1 cellular context compared by ENCODE assay signal in genomic region chr19:49893135-49893534, GRCh38.
TF ChIP-seq lines count a peak whose summit lies in the region.

No MANE protein-coding gene starts in this region.

TF ChIP-seq in H1, 55 proteins besides CTCF, POLR2A, EP300 and RAD21:
- no peak for TF ChIP-seq CHD7 (IDR thresholded peaks at IDR 0.05; ENCODE audit: insufficient replicate concordance, low read length)
- TF ChIP-seq CTBP2 (IDR thresholded peaks at IDR 0.05; ENCODE audit: borderline replicate concordance, insufficient read depth, insufficient read length, low read length) = no peak
- no peak for TF ChIP-seq EGR1 (IDR thresholded peaks at IDR 0.05; ENCODE audit: borderline replicate concordance, low read depth, low read length)
- TF ChIP-seq POU5F1 (IDR thresholded peaks at IDR 0.05; ENCODE audit: low read depth, low read length) = no peak
- TF ChIP-seq CHD1 (IDR thresholded peaks at IDR 0.05; ENCODE audit: low read depth, low read length) = no peak
- no peak for TF ChIP-seq HDAC2 (IDR thresholded peaks at IDR 0.05; ENCODE audit: borderline replicate concordance in 1 of 2, low read depth in 2 of 2, low read length in 2 of 2)
- TF ChIP-seq TBP (IDR thresholded peaks at IDR 0.05; ENCODE audit: low read depth, low read length) = no peak
- no peak for TF ChIP-seq NANOG (IDR thresholded peaks at IDR 0.05; ENCODE audit: insufficient read depth, low read depth, low read length, poor library complexity, severe bottlenecking)
- no peak for TF ChIP-seq CBX8 (IDR thresholded peaks at IDR 0.05; ENCODE audit: borderline replicate concordance, low read depth, low read length)
- no peak for TF ChIP-seq KDM4A (IDR thresholded peaks at IDR 0.05; ENCODE audit: low read depth, low read length, severe bottlenecking)
- TF ChIP-seq TAF7 (optimal IDR thresholded peaks at IDR 0.05; ENCODE audit: borderline replicate concordance, low read depth, low read length) = no peak
- TF ChIP-seq TCF12 (IDR thresholded peaks at IDR 0.05; ENCODE audit: low read depth, low read length) = no peak
TF ChIP-seq in H1: peak in this region for 0.
